ENCODE assay signal across 18 cellular contexts in genomic region chr17:15465045-15465701, GRCh38.
"Had no signal": no experiment of that assay in that cellular context is flagged by ENCODE, and none has a peak within 500 bp of the region (broad histone marks: within the 10 kb centered on the region; RNA-seq: fewer than 3 reads in every experiment).

No MANE protein-coding gene starts in this region.

- H3K36me3 ChIP-seq: adrenal gland, cardiac muscle cell, lower lobe of right lung, prostate gland, thoracic aorta, upper lobe of left lung had no signal

- H3K4me3 ChIP-seq: adrenal gland, cardiac muscle cell, lower lobe of right lung, prostate gland, thoracic aorta, upper lobe of left lung had no signal

- H3K27ac ChIP-seq: adrenal gland, cardiac muscle cell, foreskin keratinocyte, lower lobe of right lung, prostate gland had no signal

- ATAC-seq: activated naive CD4-positive, alpha-beta T cell treated with anti-CD3 and anti-CD28 coated beads, Interleukin-2, amount 50 U/mL, for 72 hours; activated T-helper 17 cell treated with anti-CD3 and anti-CD28 coated beads, Interleukin-2, amount 50 U/mL, for 72 hours; foreskin keratinocyte; natural killer cell; WTC11 had no signal

- FAIRE-seq: endometrium, TTC549 had no signal

- DNase-seq: activated T-cell treated with anti-CD3 and anti-CD28 coated beads, Interleukin-2, amount 50 U/mL, for 24 hours; adrenal gland; effector CD4-positive, alpha-beta T cell; foreskin keratinocyte; lower lobe of right lung; natural killer cell; stimulated activated CD4-positive, alpha-beta T cell treated with anti-CD3 and anti-CD28 coated beads, Interleukin-4, amount 100 ng/mL, for 24 hours; stimulated activated naive CD4-positive, alpha-beta T cell treated with Interleukin-2 at 50 U/mL for 16 hours; T-helper 1 cell; upper lobe of left lung had no signal

- H3K9me3 ChIP-seq: adrenal gland, lower lobe of right lung, prostate gland, thoracic aorta, upper lobe of left lung had no signal

- H3K27me3 ChIP-seq: adrenal gland, cardiac muscle cell, foreskin keratinocyte, upper lobe of left lung had no signal

- H3K4me1 ChIP-seq: adrenal gland, foreskin keratinocyte, prostate gland had no signal
